Comparison of ENCODE assay signal across 9 cellular contexts in genomic region chr6:43386492-43386891, GRCh38. TPM values are rescaled to one million over a fixed set of nuclear protein-coding genes. Genes with fewer than 3 reads are reported as not detected.
DNase-seq lines count a peak whose midpoint lies in the region; ATAC-seq, FAIRE-seq and TF ChIP-seq lines count a peak whose summit lies in the region.
"Had no signal": no experiment of that assay in that cellular context is flagged by ENCODE, and none has a peak within 500 bp of the region (broad histone marks: within the 10 kb centered on the region; RNA-seq: fewer than 3 reads in every experiment).

No MANE protein-coding gene starts in this region.

- POLR2A ChIA-PET in OCI-LY7 (lab: Charles Lee): interaction anchor here (0.6 kb wide), 1 partner anchor 9 kb away, joined by 4 read pairs; no protein-coding TSS in a partner anchor

- TF ChIP-seq CTCF in 22Rv1 (IDR thresholded peaks at IDR 0.05) (peak; percentile 63), OCI-LY7 (conservative IDR thresholded peaks at IDR 0.05; ENCODE audit: low read length) (peak; percentile 66)

- H3K79me2 ChIP-seq in OCI-LY7 (ENCODE audit: insufficient read depth, low read depth, low read length): no peaks in the 10 kb centered on the region

- peaks cover 72% of the 10 kb centered on the region for H3K4me1 ChIP-seq in OCI-LY7 (ENCODE audit: insufficient read depth, low read length, poor library complexity, severe bottlenecking)

- H3K27ac ChIP-seq in 22Rv1: no peak overlapping the region
- H3K27ac ChIP-seq in OCI-LY7 (ENCODE audit: low read depth, low read length, poor library complexity, severe bottlenecking): no peak overlapping the region

- intact Hi-C loops in OCI-LY7 (cut with micrococcal nuclease; ENCODE audit: unreplicated experiment): loop anchor here (2.0 to 10.0 kb wide), 2 partner anchors 64 to 318 kb away; no protein-coding TSS in a partner anchor

- H3K9me2 ChIP-seq in OCI-LY7 (ENCODE audit: insufficient read depth, low read length): no peaks in the 10 kb centered on the region

- H3K36me3 ChIP-seq in OCI-LY7 (ENCODE audit: insufficient read depth, low read length): no peaks in the 10 kb centered on the region

- no peaks in the 10 kb centered on the region for H3K9me3 ChIP-seq in OCI-LY7 (ENCODE audit: low read length)

- CTCF ChIA-PET in OCI-LY7 (lab: Charles Lee; ENCODE audit: unreplicated experiment): no interaction called here

- H4K20me1 ChIP-seq in OCI-LY7 (ENCODE audit: insufficient read depth, low read length): no peaks in the 10 kb centered on the region

- no peak for TF ChIP-seq POLR2A in GM12892 (IDR thresholded peaks at IDR 0.05; ENCODE audit: low read depth, low read length)

- H3K4me2 ChIP-seq in OCI-LY7 (ENCODE audit: low read length): peak overlapping the region; percentile 76; the same call in 1 of the 2 replicates

- ATAC-seq in HG02973 (IDR thresholded peaks at IDR 0.05; ENCODE audit: unreplicated experiment): no peak
- ATAC-seq: activated naive CD8-positive, alpha-beta T cell treated with anti-CD3 and anti-CD28 coated beads, Interleukin-2, amount 50 U/mL, for 24 hours had no signal

- no peak overlapping the region for H2AFZ ChIP-seq in OCI-LY7 (ENCODE audit: low read length)

- BruUV-seq in OCI-LY7 (replicated peaks; lab: Mats Ljungman, UMichigan): no TSS peak

- no peak overlapping the region for H3K4me3 ChIP-seq in OCI-LY7 (ENCODE audit: low read depth, low read length, poor library complexity, severe bottlenecking)

- DNase-seq in GM12892 (ENCODE audit: insufficient read length) (no peak), OCI-LY7 (ENCODE audit: low spot score) (no peak), inferior parietal cortex (ENCODE audit: extremely low spot score) (peak; percentile 78), T-helper 9 cell (no peak)
- no peak for DNase-seq in stimulated activated CD4-positive, alpha-beta T cell treated with anti-CD3 and anti-CD28 coated beads, Interleukin-2, amount 100 ng/mL, for 48 hours
- no peak for DNase-seq in stimulated activated naive CD4-positive, alpha-beta T cell treated with Interleukin-2 at 50 U/mL for 16 hours (lab: John Stamatoyannopoulos, UW)
- DNase-seq: activated naive CD8-positive, alpha-beta T cell treated with anti-CD3 and anti-CD28 coated beads, Interleukin-2, amount 50 U/mL, for 24 hours had no signal

- peak; percentile 63 for FAIRE-seq in GM12892 (lab: Jason Lieb, UNC)

RNA-seq across cellular contexts. Expression of gene ZNF318, which starts 17.0 kb away (rescaled TPM):
- polyA plus RNA-seq in GM12892 (2012; ENCODE audit: missing spikeins): 67.8 TPM
- total RNA-seq in OCI-LY7 (2014; rRNA removed; shearing (Covaris generic)): 12.8 and 15.7 TPM in 2 replicates
- total RNA-seq in OCI-LY7 (2022): 24.4 and 24.9 TPM in 2 replicates

RNA-seq across cellular contexts. Expression of gene ABCC10, which starts 40.8 kb away (rescaled TPM):
- polyA plus RNA-seq in GM12892 (2012; ENCODE audit: missing spikeins): 16.8 TPM
- total RNA-seq in OCI-LY7 (2014; rRNA removed; shearing (Covaris generic)): 11.4 and 12.4 TPM in 2 replicates
- total RNA-seq in OCI-LY7 (2022): 31.1 and 35.3 TPM in 2 replicates
